In the genomic region with DNA sequence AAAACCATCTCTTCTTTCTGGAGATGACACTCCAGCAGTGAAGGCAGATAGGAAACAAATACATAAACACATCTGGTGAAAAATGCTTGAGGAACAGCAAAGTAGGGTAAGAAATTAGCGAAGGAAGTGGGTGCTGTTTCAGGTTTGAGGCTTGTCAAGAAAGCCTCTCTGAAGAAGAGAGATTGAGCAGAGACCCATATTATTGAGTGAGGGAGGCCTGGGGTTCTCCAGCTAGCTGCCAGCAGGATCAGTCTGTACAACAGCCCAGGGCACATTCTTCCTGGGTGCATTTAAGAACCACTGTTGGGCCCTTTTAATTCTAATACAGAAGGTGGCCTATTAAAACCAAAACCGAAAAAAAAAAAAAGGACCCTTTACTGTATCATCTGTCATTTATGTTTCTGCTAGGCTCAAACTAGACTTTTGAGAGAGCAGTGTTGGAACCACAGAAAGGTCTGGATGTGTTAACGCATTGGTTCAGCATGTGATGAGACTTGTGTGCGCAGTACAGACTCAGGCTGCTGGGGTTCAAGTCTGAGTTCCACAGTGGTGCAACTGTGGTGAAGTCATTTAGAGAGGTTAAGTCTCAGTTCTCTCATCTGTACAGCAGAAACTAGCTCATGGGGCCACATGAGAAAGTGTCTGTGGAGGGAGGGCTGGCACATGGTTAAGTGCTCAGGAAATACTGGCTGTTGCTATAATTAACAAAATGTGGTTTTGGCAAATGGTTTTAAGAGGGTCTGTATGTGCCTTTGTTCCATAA, we compare ENCODE assay signal across 10 cellular contexts.
DNase-seq lines count a peak whose midpoint lies in the region; ATAC-seq, FAIRE-seq and TF ChIP-seq lines count a peak whose summit lies in the region.
"Had no signal": no experiment of that assay in that cellular context is flagged by ENCODE, and none has a peak within 500 bp of the region (broad histone marks: within the 10 kb centered on the region; RNA-seq: fewer than 3 reads in every experiment).

No MANE protein-coding gene starts in this region.

- POLR2A ChIA-PET in GM10248 (lab: Yijun Ruan, JAX) = no interaction called here

- no peak for TF ChIP-seq CTCF in GM10248 (IDR thresholded peaks at IDR 0.05; ENCODE audit: control extremely low read depth, extremely low read depth, low read depth, missing control alignments)

- no peak for FAIRE-seq in urothelium cell line (lab: Jason Lieb, UNC)

- ATAC-seq in GM21423 (IDR thresholded peaks at IDR 0.05; ENCODE audit: unreplicated experiment) = peak; percentile 86
- peak; percentile 83 for ATAC-seq in HG03575 (IDR thresholded peaks at IDR 0.05; ENCODE audit: extremely low read depth, insufficient number of reproducible peaks, low FRiP score, unreplicated experiment)

- DNase-seq in GM10248 (ENCODE audit: extremely low spot score) = peak; percentile 46
- peak; percentile 10 for DNase-seq in activated naive CD8-positive, alpha-beta T cell treated with anti-CD3 and anti-CD28 coated beads, Interleukin-2, amount 50 U/mL, for 16 hours (ENCODE audit: low read depth, low spot score)
- no peak for DNase-seq in urothelium cell line (ENCODE audit: low spot score)
- no peak for DNase-seq in retina
- no peak for DNase-seq in NCI-H2196 treated with DMSO at 0.1 percent for 48 hours (lab: John Stamatoyannopoulos, UW; ENCODE audit: unreplicated experiment)
- no peak for DNase-seq in LoVo (ENCODE audit: low spot score)
- DNase-seq: lower lobe of right lung, upper lobe of left lung had no signal

- CTCF ChIA-PET in GM10248 (lab: Yijun Ruan, JAX) = interaction anchor here (0.6 to 2.4 kb wide), 8 partner anchors 9 to 129 kb away, joined by 3 to 12 read pairs (median 4); no protein-coding TSS in a partner anchor

Comparison
In these comparisons a context has a peak if more than half of its experiments do, and no peak if none do; other contexts are left out.
1. DNase-seq: peak in GM10248 (single experiment) and activated naive CD8-positive, alpha-beta T cell treated with anti-CD3 and anti-CD28 coated beads, Interleukin-2, amount 50 U/mL, for 16 hours (single experiment); none in urothelium cell line (single experiment), retina (single experiment), NCI-H2196 treated with DMSO at 0.1 percent for 48 hours (single experiment) and LoVo (single experiment).